In the genomic region with DNA sequence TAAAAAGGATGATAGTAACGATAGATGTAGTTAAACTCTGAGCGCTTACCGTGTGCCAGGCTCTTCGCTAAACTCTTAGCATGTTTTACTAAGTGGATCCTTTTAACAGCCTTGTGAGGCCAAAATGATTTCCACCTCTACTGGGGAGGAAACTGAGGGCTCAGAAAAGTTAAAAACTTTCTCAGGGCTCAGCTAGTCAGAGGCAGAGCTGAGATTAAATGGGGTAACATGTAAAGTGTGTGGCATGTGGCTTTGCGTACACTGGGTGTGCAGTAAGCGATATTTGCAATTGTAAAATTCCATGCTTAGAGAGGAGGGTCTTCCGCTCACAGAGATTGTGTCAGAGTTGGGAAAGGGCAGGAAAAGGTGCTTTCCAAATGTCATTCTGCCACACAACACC, we compare ENCODE assay signal across 8 cellular contexts. TPM values are rescaled to one million over a fixed set of nuclear protein-coding genes. Genes with fewer than 3 reads are reported as not detected.
DNase-seq lines count a peak whose midpoint lies in the region; ATAC-seq and TF ChIP-seq lines count a peak whose summit lies in the region.

No MANE protein-coding gene starts in this region.

- ATAC-seq in GM23338, result no peak

- no peaks in the 10 kb centered on the region for H3K9me3 ChIP-seq in SU-DHL-6 (ENCODE audit: insufficient read depth, low read length)

- no peaks in the 10 kb centered on the region; the same call in 2 of the 3 replicates for H3K9me3 Mint-ChIP-seq in GM23338

- H3K4me2 ChIP-seq in GM23338 (peak overlapping the region; percentile 100), SU-DHL-6 (ENCODE audit: low read depth, low read length, poor library complexity, severe bottlenecking) (peak overlapping the region; percentile 94)

- H4K20me1 ChIP-seq in GM23338 (replicated peaks; ENCODE audit: insufficient read depth) (peaks cover 42% of the 10 kb centered on the region), SU-DHL-6 (ENCODE audit: low read depth, low read length) (peaks cover 17% of the 10 kb centered on the region; the same call in 1 of the 2 replicates)

- H2AFZ ChIP-seq in GM23338 (no peak overlapping the region), SU-DHL-6 (ENCODE audit: low read depth, low read length, severe bottlenecking) (no peak overlapping the region)

- DNase-seq in GM23338 (ENCODE audit: low spot score) (no peak), fibroblast of villous mesenchyme (ENCODE audit: low read depth) (no peak), skeletal muscle cell (ENCODE audit: low read depth) (no peak), amygdala (lab: John Stamatoyannopoulos, UW) (no peak), putamen (ENCODE audit: low spot score) (no peak), HK-2 (ENCODE audit: unreplicated experiment) (no peak), NCI-H2107 (lab: John Stamatoyannopoulos, UW) (no peak)

- H3F3A ChIP-seq in GM23338 (replicated peaks; ENCODE audit: low read depth) (peaks cover 20% of the 10 kb centered on the region), SU-DHL-6 (ENCODE audit: insufficient read depth) (peaks cover 3% of the 10 kb centered on the region; the same call in 1 of the 2 replicates)

- peak overlapping the region; percentile 92 for H3K4me3 Mint-ChIP-seq in GM23338

- H3K4me1 Mint-ChIP-seq in GM23338, result peaks cover 44% of the 10 kb centered on the region

- H3K27me3 ChIP-seq in GM23338 (ENCODE audit: insufficient read depth) (no peaks in the 10 kb centered on the region), SU-DHL-6 (ENCODE audit: low read length) (no peaks in the 10 kb centered on the region)

- peak overlapping the region; percentile 99 for H3K27ac Mint-ChIP-seq in GM23338

- H3K36me3 ChIP-seq in GM23338 (ENCODE audit: insufficient read depth) (peaks cover 1% of the 10 kb centered on the region; the same call in 1 of the 2 replicates), SU-DHL-6 (ENCODE audit: low read length) (peaks cover 10% of the 10 kb centered on the region)

- peaks cover 31% of the 10 kb centered on the region for H3K27me3 Mint-ChIP-seq in GM23338 (ENCODE audit: insufficient read depth, low read depth, poor library complexity)

- no peaks in the 10 kb centered on the region for H3K9me2 ChIP-seq in GM23338 (ENCODE audit: insufficient read depth)
- no peaks in the 10 kb centered on the region for H3K9me2 ChIP-seq in SU-DHL-6 (replicated peaks; ENCODE audit: insufficient read depth, low read length)

- peaks cover 27% of the 10 kb centered on the region for H3K4me1 ChIP-seq in GM23338 (ENCODE audit: insufficient read depth)

- H3K79me2 ChIP-seq in GM23338 (replicated peaks; ENCODE audit: insufficient read depth), result peaks cover 63% of the 10 kb centered on the region
- H3K79me2 ChIP-seq in SU-DHL-6 (ENCODE audit: insufficient read depth, low read length), result peaks cover 63% of the 10 kb centered on the region

- H3K36me3 Mint-ChIP-seq in GM23338 (ENCODE audit: low read depth), result peaks cover 53% of the 10 kb centered on the region

- TF ChIP-seq CTCF in GM23338 (conservative IDR thresholded peaks at IDR 0.05; ENCODE audit: low read depth in 2 of 2), result no peak
- TF ChIP-seq CTCF in SU-DHL-6 (IDR thresholded peaks at IDR 0.05; ENCODE audit: insufficient read depth, low read length, poor library complexity, severe bottlenecking), result no peak
- no peak for TF ChIP-seq CTCF in fibroblast of villous mesenchyme (IDR thresholded peaks at IDR 0.05; ENCODE audit: insufficient read depth, low read depth, low read length)

- peak overlapping the region; percentile 100 for H3K4me3 ChIP-seq in GM23338
- H3K4me3 ChIP-seq in SU-DHL-6 (ENCODE audit: insufficient read depth, low read length, poor library complexity, severe bottlenecking), result peak overlapping the region; percentile 89
- H3K4me3 ChIP-seq in fibroblast of villous mesenchyme (ENCODE audit: low read depth, low read length), result peak overlapping the region; percentile 77
- peak overlapping the region; percentile 69 for H3K4me3 ChIP-seq in skeletal muscle cell (ENCODE audit: low read depth, low read length)

- peak overlapping the region; percentile 93 for H3K9ac ChIP-seq in SU-DHL-6 (ENCODE audit: low read length)

- H3K27ac ChIP-seq in GM23338 (ENCODE audit: low read depth) (peak overlapping the region; percentile 98), SU-DHL-6 (ENCODE audit: low read depth, low read length) (peak overlapping the region; percentile 96)

TF ChIP-seq in GM23338, 12 proteins besides CTCF, POLR2A, EP300 and RAD21:
- TF ChIP-seq EZH2phosphoT487 (IDR thresholded peaks at IDR 0.05; ENCODE audit: unreplicated experiment), result no peak

RNA-seq across cellular contexts. Expression of a gene that starts 1.7 kb away (rescaled TPM):
- 233 and 234 TPM in 2 replicates for total RNA-seq in GM23338 (2014; rRNA removed; shearing (Covaris generic))
- polyA plus RNA-seq in GM23338 (2016; fragmentation: Nextera tagmentation; extraction: Ambion mirVana), result 73.1 and 75.2 TPM in 2 replicates
- 99.9 and 111 TPM in 2 replicates for total RNA-seq in fibroblast of villous mesenchyme

RNA-seq across cellular contexts. Expression of a gene that starts 8.5 kb away (rescaled TPM):
- 8.2 and 12.0 TPM in 2 replicates for total RNA-seq in GM23338 (2014; rRNA removed; shearing (Covaris generic))
- polyA plus RNA-seq in GM23338 (2016; fragmentation: Nextera tagmentation; extraction: Ambion mirVana), result 17.6 and 19.9 TPM in 2 replicates
- 7.8 and 9.0 TPM in 2 replicates for total RNA-seq in fibroblast of villous mesenchyme

RNA-seq across cellular contexts. Expression of a gene that starts 13.1 kb away (rescaled TPM):
- total RNA-seq in GM23338 (2014; rRNA removed; shearing (Covaris generic)), result 67.2 and 87.6 TPM in 2 replicates
- 48.5 and 50.7 TPM in 2 replicates for polyA plus RNA-seq in GM23338 (2016; fragmentation: Nextera tagmentation; extraction: Ambion mirVana)
- total RNA-seq in fibroblast of villous mesenchyme, result 11.0 and 13.0 TPM in 2 replicates

RNA-seq across cellular contexts. Expression of a gene that starts 15.8 kb away (rescaled TPM):
- total RNA-seq in GM23338 (2014; rRNA removed; shearing (Covaris generic)), result 10.9 and 18.7 TPM in 2 replicates
- 23.6 and 23.9 TPM in 2 replicates for polyA plus RNA-seq in GM23338 (2016; fragmentation: Nextera tagmentation; extraction: Ambion mirVana)
- 5.5 and 5.6 TPM in 2 replicates for total RNA-seq in fibroblast of villous mesenchyme

RNA-seq across cellular contexts. Expression of a gene that starts 18.5 kb away (rescaled TPM):
- 208 and 223 TPM in 2 replicates for total RNA-seq in GM23338 (2014; rRNA removed; shearing (Covaris generic))
- polyA plus RNA-seq in GM23338 (2016; fragmentation: Nextera tagmentation; extraction: Ambion mirVana), result 47.1 and 48.9 TPM in 2 replicates
- total RNA-seq in fibroblast of villous mesenchyme, result 17.7 and 31.2 TPM in 2 replicates
